ENCODE assay signal across 8 cellular contexts in the genomic region with DNA sequence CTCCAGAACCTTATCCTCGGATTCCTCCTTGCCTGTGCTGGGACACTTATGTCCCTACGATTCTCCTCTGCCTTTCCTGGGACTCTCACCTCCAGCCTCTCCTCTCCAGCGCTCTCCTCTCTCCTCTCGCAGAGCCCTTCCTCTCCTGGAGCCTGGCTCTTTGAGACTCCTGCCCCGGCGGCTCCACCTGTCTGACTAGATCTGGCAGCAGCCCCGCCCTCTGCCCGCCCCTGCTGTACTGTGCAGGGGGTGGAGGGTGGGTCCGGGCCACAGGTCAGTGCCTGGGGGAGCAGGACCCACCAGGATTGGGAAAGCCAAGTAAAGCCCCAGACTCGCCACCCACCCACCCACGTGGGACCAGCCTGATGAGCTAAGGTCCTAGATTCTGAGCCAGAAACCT. TPM values are rescaled to one million over a fixed set of nuclear protein-coding genes. Genes with fewer than 3 reads are reported as not detected.
DNase-seq lines count a peak whose midpoint lies in the region; ATAC-seq, FAIRE-seq and TF ChIP-seq lines count a peak whose summit lies in the region.

No MANE protein-coding gene starts in this region.

- FAIRE-seq in H54 (lab: Jason Lieb, UNC), result no peak

- ATAC-seq in left colon (peak; percentile 60), upper lobe of right lung (peak; percentile 9)

- H3K36me3 ChIP-seq in ascending aorta (peaks cover 34 to 40% of the 10 kb centered on the region in 2 donors), upper lobe of right lung (peaks cover 43% of the 10 kb centered on the region)

- peaks cover 32% of the 10 kb centered on the region for H3K4me1 Mint-ChIP-seq in activated naive CD4-positive, alpha-beta T cell treated with anti-CD3 and anti-CD28 coated beads, Interleukin-2, amount 50 U/mL, for 24 hours

- H3K4me3 Mint-ChIP-seq in activated naive CD4-positive, alpha-beta T cell treated with anti-CD3 and anti-CD28 coated beads, Interleukin-2, amount 50 U/mL, for 24 hours, result peak overlapping the region; percentile 90

- H3K4me1 ChIP-seq in ascending aorta, result peaks cover 12 to 22% of the 10 kb centered on the region in 2 donors
- peaks cover 24% of the 10 kb centered on the region for H3K4me1 ChIP-seq in upper lobe of right lung

- peaks cover 3% of the 10 kb centered on the region for H3K36me3 Mint-ChIP-seq in activated naive CD4-positive, alpha-beta T cell treated with anti-CD3 and anti-CD28 coated beads, Interleukin-2, amount 50 U/mL, for 24 hours

- H3K27ac ChIP-seq in ascending aorta (peak overlapping the region; percentile 96), upper lobe of right lung (peak overlapping the region; percentile 96)

- no peaks in the 10 kb centered on the region for H3K9me3 Mint-ChIP-seq in activated naive CD4-positive, alpha-beta T cell treated with anti-CD3 and anti-CD28 coated beads, Interleukin-2, amount 50 U/mL, for 24 hours

- H3K27me3 ChIP-seq in ascending aorta (no peaks in the 10 kb centered on the region), upper lobe of right lung (no peaks in the 10 kb centered on the region)

- H3K4me3 ChIP-seq in ascending aorta, result peak overlapping the region; percentile 96 to 97
- peak overlapping the region; percentile 83 for H3K4me3 ChIP-seq in upper lobe of right lung

- no peak for TF ChIP-seq POLR2A in H54 (IDR thresholded peaks at IDR 0.05; ENCODE audit: low read depth, low read length)

- H3K27ac Mint-ChIP-seq in activated naive CD4-positive, alpha-beta T cell treated with anti-CD3 and anti-CD28 coated beads, Interleukin-2, amount 50 U/mL, for 24 hours, result peak overlapping the region; percentile 69

- intact Hi-C loops in ascending aorta (cut with DNase I) (no loop called here), left colon (cut with DNase I, micrococcal nuclease) (no loop called here), upper lobe of right lung (cut with DNase I) (no loop called here)

- TF ChIP-seq CTCF in ascending aorta (IDR thresholded peaks at IDR 0.05) (no peak), upper lobe of right lung (IDR thresholded peaks at IDR 0.05) (no peak)

- no peaks in the 10 kb centered on the region for H3K27me3 Mint-ChIP-seq in activated naive CD4-positive, alpha-beta T cell treated with anti-CD3 and anti-CD28 coated beads, Interleukin-2, amount 50 U/mL, for 24 hours

- no peaks in the 10 kb centered on the region for H3K9me3 ChIP-seq in ascending aorta
- H3K9me3 ChIP-seq in upper lobe of right lung, result no peaks in the 10 kb centered on the region

- no peak for DNase-seq in activated naive CD4-positive, alpha-beta T cell (lab: John Stamatoyannopoulos, UW)
- DNase-seq in ascending aorta (ENCODE audit: low spot score in 2 of 2) (no peak), left colon (peak; percentile 88 to 90), upper lobe of right lung (peak; percentile 86), germinal center (ENCODE audit: low spot score) (no peak), H54 (ENCODE audit: insufficient read length, low spot score) (no peak), NCI-H1105 treated with DMSO at 0.1 percent for 48 hours (lab: John Stamatoyannopoulos, UW) (no peak)

RNA-seq across cellular contexts. Expression of a gene that starts 1.6 kb away (rescaled TPM):
- total RNA-seq in ascending aorta (39.9 TPM), left colon (100 to 1,000 TPM; 135 to 152 TPM), upper lobe of right lung (98.9 TPM)

RNA-seq across cellular contexts. Expression of a gene that starts 7.4 kb away (rescaled TPM):
- total RNA-seq in ascending aorta (not detected), left colon (10 to 100 TPM; 10.5 to 24.3 TPM), upper lobe of right lung (1.8 TPM)

RNA-seq across cellular contexts. Expression of a gene that starts 23.4 kb away (rescaled TPM):
- total RNA-seq in ascending aorta (15.3 TPM), left colon (10 to 100 TPM; 39.1 to 39.5 TPM), upper lobe of right lung (37.3 TPM)

RNA-seq across cellular contexts. Expression of a gene that starts 23.5 kb away (rescaled TPM):
- total RNA-seq in ascending aorta (35.9 TPM), left colon (10 to 100 TPM; 49.5 to 73.2 TPM), upper lobe of right lung (70.4 TPM)

RNA-seq across cellular contexts. Expression of a gene that starts 28.6 kb away (rescaled TPM):
- total RNA-seq in ascending aorta (not detected), left colon (under 1 TPM in 1 of 2 donors, not detected in 1; 0.56 TPM), upper lobe of right lung (0.61 TPM)

Comparison
In these comparisons a context has a peak if more than half of its experiments do, and no peak if none do; other contexts are left out.
1. DNase-seq: peak in left colon (2 of 2) and upper lobe of right lung (single experiment); none in activated naive CD4-positive, alpha-beta T cell (0 of 4), ascending aorta (0 of 2), germinal center (single experiment), H54 (single experiment) and NCI-H1105 treated with DMSO at 0.1 percent for 48 hours (single experiment).